Comparison of ENCODE assay signal across 8 cellular contexts in the genomic region with DNA sequence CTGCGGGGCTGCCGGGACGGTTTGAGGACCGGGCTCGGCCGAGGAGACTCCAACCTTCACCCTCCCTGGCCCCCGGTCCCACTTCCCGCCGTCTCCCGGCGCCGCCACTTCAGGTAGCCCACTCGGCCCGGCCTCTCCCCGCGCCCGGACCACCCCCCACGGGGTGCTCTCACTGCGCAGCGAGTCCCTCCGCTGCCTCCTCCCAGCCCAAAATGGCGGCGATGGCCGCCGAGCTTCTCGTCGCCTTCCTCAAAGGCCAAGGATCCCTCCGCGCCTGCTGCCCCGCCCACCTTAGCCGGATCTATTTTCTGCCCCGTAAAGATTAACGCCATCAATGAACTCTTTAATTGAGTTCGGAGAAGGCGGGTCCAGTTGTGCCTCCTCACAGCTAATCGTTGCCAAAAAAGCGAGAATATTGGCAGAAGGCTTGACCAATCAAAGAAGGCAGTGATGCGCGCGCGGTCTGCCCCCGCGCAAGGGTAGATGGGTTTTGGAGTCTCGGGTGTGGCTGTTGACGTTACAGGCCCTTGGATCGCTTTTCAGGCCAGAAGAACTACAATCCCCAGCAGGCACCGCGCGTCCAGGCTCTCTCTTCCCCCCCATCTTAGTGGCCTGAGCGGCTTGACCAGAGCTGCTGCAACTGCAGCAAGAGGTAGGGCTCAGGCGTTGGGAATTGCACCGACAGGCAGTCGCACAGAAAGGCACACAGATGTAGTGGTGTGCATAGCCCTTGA.
DNase-seq lines count a peak whose midpoint lies in the region; ATAC-seq and FAIRE-seq lines count a peak whose summit lies in the region.

A gene with protein sequence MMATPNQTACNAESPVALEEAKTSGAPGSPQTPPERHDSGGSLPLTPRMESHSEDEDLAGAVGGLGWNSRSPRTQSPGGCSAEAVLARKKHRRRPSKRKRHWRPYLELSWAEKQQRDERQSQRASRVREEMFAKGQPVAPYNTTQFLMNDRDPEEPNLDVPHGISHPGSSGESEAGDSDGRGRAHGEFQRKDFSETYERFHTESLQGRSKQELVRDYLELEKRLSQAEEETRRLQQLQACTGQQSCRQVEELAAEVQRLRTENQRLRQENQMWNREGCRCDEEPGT (plus strand): TSS at position 588 of the 734 bp plus-strand sequence. CDS start 919 bp downstream, outside the sequence.

- peak; percentile 77 for FAIRE-seq in islet of Langerhans (lab: Jason Lieb, UNC)

- DNase-seq in AG20443 (ENCODE audit: low spot score) (peak; percentile 96), NCI-H446 (lab: John Stamatoyannopoulos, UW) (peak; percentile 98 to 100), cerebellar cortex (ENCODE audit: low spot score) (peak; percentile 100)
- DNase-seq in stimulated activated CD4-positive, alpha-beta T cell treated with anti-CD3 and anti-CD28 coated beads, Interleukin-12 subunit alpha, Interleukin-12 subunit beta, amount 100 ng/mL, for 24 hours (ENCODE audit: low read depth in 2 of 2) = peak; percentile 93 to 98

- ATAC-seq in GM19043 (IDR thresholded peaks at IDR 0.05; ENCODE audit: low read depth, unreplicated experiment) (peak; percentile 88), HG03354 (IDR thresholded peaks at IDR 0.05; ENCODE audit: poor library complexity, severe bottlenecking, unreplicated experiment) (peak; percentile 90)
- peak; percentile 95 to 97 for ATAC-seq in activated CD4-positive, CD25-positive, alpha-beta regulatory T cell treated with anti-CD3 and anti-CD28 coated beads, Interleukin-2, amount 50 U/mL, for 24 hours

Comparison
In these comparisons a context has a peak if more than half of its experiments do, and no peak if none do; other contexts are left out.
1. Peak in every context shown above with its lines: DNase-seq and ATAC-seq.